8 cellular contexts compared by ENCODE assay signal in the genomic region with DNA sequence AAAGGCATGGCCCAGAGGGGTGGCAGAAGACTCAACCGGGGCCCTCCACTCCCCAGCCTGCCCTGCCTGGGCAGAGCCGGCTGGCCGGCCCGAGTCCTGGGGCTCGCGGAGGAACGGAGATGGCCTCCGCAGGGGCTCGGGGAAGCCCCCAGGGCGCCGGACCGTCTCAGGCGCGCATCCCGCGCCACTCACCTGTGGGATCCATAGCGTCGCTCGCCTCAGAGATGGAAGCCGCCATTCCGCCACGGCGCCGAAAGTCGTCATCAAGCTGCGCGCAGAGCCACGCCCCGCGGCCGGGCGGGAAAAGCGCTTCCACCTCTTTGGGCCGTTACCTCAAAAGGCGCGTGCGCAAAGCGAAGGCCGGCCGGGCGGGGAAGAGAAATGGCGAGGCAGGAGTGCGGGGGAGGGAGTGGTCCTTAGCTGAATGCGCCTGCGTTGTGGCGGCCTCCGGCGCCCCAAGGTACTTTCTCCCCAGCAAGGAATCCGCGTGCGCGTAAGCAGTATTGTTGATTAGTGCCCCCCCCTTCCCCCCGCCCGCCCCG. TPM values are rescaled to one million over a fixed set of nuclear protein-coding genes. Genes with fewer than 3 reads are reported as not detected.
DNase-seq lines count a peak whose midpoint lies in the region; ATAC-seq, FAIRE-seq and TF ChIP-seq lines count a peak whose summit lies in the region.

A gene with protein sequence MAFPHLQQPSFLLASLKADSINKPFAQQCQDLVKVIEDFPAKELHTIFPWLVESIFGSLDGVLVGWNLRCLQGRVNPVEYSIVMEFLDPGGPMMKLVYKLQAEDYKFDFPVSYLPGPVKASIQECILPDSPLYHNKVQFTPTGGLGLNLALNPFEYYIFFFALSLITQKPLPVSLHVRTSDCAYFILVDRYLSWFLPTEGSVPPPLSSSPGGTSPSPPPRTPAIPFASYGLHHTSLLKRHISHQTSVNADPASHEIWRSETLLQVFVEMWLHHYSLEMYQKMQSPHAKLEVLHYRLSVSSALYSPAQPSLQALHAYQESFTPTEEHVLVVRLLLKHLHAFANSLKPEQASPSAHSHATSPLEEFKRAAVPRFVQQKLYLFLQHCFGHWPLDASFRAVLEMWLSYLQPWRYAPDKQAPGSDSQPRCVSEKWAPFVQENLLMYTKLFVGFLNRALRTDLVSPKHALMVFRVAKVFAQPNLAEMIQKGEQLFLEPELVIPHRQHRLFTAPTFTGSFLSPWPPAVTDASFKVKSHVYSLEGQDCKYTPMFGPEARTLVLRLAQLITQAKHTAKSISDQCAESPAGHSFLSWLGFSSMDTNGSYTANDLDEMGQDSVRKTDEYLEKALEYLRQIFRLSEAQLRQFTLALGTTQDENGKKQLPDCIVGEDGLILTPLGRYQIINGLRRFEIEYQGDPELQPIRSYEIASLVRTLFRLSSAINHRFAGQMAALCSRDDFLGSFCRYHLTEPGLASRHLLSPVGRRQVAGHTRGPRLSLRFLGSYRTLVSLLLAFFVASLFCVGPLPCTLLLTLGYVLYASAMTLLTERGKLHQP (minus strand): TSS at position 265 of the 542 bp plus-strand sequence. CDS start 5,010 bp downstream, outside the sequence.

- peaks cover 12% of the 10 kb centered on the region for H3K4me1 ChIP-seq in keratinocyte (ENCODE audit: control insufficient read depth, extremely low read depth, insufficient read depth, low read length)

- H3K79me2 ChIP-seq in keratinocyte (ENCODE audit: control insufficient read depth, insufficient read depth, low read length) = peaks cover 76% of the 10 kb centered on the region

- dilution Hi-C loops in keratinocyte (cut with MboI; ENCODE audit: extremely low pct_ligation_motif_present, low sequenced_read_pairs) = no loop called here

- FAIRE-seq in keratinocyte (lab: Jason Lieb, UNC) = no peak

- no peaks in the 10 kb centered on the region for H3K27me3 ChIP-seq in keratinocyte (ENCODE audit: control insufficient read depth, extremely low read depth, insufficient read depth, low read length)

- H3K4me2 ChIP-seq in keratinocyte (ENCODE audit: control insufficient read depth, extremely low read depth, insufficient read depth, low read depth, low read length) = peak within 1 kb of the TSS; percentile 93

- H3K36me3 ChIP-seq in keratinocyte (ENCODE audit: control insufficient read depth in 2 of 2, extremely low read depth in 1 of 2, insufficient read depth in 2 of 2, low read length in 2 of 2) = peaks cover 1 to 12% of the 10 kb centered on the region in 2 experiments

- no peaks in the 10 kb centered on the region for H4K20me1 ChIP-seq in keratinocyte (ENCODE audit: control insufficient read depth, extremely low read depth, insufficient read depth, low read length)

- peak within 1 kb of the TSS; percentile 92 for H2AFZ ChIP-seq in keratinocyte (ENCODE audit: control insufficient read depth, low read length)

- ATAC-seq in GM19035 (IDR thresholded peaks at IDR 0.05; ENCODE audit: unreplicated experiment) (peak; percentile 58), HG03378 (IDR thresholded peaks at IDR 0.05; ENCODE audit: unreplicated experiment) (peak; percentile 62)

- H3K9me1 ChIP-seq in keratinocyte (ENCODE audit: control insufficient read depth, extremely low read depth, insufficient read depth, low read length) = peaks cover 4% of the 10 kb centered on the region

- no peaks in the 10 kb centered on the region for H3K9me3 ChIP-seq in keratinocyte (ENCODE audit: control insufficient read depth, low read depth, low read length)

- peak; percentile 67 for DNase-seq in AG09309 (ENCODE audit: low read depth)
- DNase-seq in NCI-H460 (ENCODE audit: extremely low read depth, low read depth) = peak; percentile 97
- DNase-seq in activated CD4-positive, CD25-positive, alpha-beta regulatory T cell treated with anti-CD3 and anti-CD28 coated beads, Interleukin-2, amount 50 U/mL, for 72 hours = peak; percentile 98
- DNase-seq in cerebellar nuclear complex (lab: John Stamatoyannopoulos, UW) = peak; percentile 20 to 82
- DNase-seq in keratinocyte (ENCODE audit: low read depth, low spot score) = peak; percentile 58
- peak; percentile 95 to 97 for DNase-seq in stimulated activated CD4-positive, alpha-beta T cell treated with anti-CD3 and anti-CD28 coated beads, Interleukin-15, amount 100 ng/mL, for 1 hour (ENCODE audit: low read depth in 1 of 2, low spot score in 1 of 2)

- TF ChIP-seq CTCF in AG09309 (IDR thresholded peaks at IDR 0.05; ENCODE audit: control insufficient read depth, insufficient read depth, low read depth, low read length, missing control alignments) (no peak), keratinocyte (optimal IDR thresholded peaks at IDR 0.05 in 1 of 3, IDR thresholded peaks at IDR 0.05 in 1 of 3, conservative IDR thresholded peaks at IDR 0.05 in 1 of 3; ENCODE audit: extremely low read depth in 1 of 3, insufficient read depth in 2 of 3, low read length in 3 of 3) (no peak)

- H3K4me3 ChIP-seq in AG09309 (ENCODE audit: control insufficient read depth, low read depth, low read length) (peak within 1 kb of the TSS; percentile 99), keratinocyte (ENCODE audit: control insufficient read depth in 2 of 3, extremely low read depth in 1 of 3, insufficient read depth in 2 of 3, low read depth in 1 of 3, low read length in 3 of 3) (peak within 1 kb of the TSS; percentile 88 to 99 (median 90))

- peak within 1 kb of the TSS; percentile 92 for H3K9ac ChIP-seq in keratinocyte (ENCODE audit: control insufficient read depth, extremely low read depth, insufficient read depth, low read length)

- peak within 1 kb of the TSS; percentile 86 for H3K27ac ChIP-seq in keratinocyte (ENCODE audit: control insufficient read depth, insufficient read depth, low read length)

RNA-seq across cellular contexts. Expression of the gene that starts here (rescaled TPM):
- 35.2 and 36.6 TPM in 2 replicates for total RNA-seq in NCI-H460 (2014; rRNA removed; shearing (Covaris generic))
- 114 and 145 TPM in 2 replicates for polyA plus RNA-seq in NCI-H460 (2014; cell fraction: nucleus; rRNA removed)
- 19.0 to 44.9 TPM (median 23.8 TPM) in 3 replicates for polyA plus RNA-seq in keratinocyte
- 15.0 TPM for polyA plus RNA-seq in keratinocyte (2011; ENCODE audit: low read depth)
- 20.7 and 26.4 TPM in 2 replicates for polyA plus RNA-seq in keratinocyte (2011; cell fraction: cytosol; rRNA removed)
- polyA plus RNA-seq in keratinocyte (2011; cell fraction: nucleus; rRNA removed) = 58.7 and 74.5 TPM in 2 replicates
- polyA plus RNA-seq in keratinocyte (2012; ENCODE audit: low replicate concordance) = 23.1 and 41.5 TPM in 2 replicates
- 19.8 to 111 TPM (median 30.7 TPM) in 3 replicates for polyA minus RNA-seq in keratinocyte
- 46.6 TPM for polyA minus RNA-seq in keratinocyte (2011; cell fraction: cytosol; rRNA and poly(A)+ RNA removed)
- polyA minus RNA-seq in keratinocyte (2011; cell fraction: nucleus; rRNA and poly(A)+ RNA removed) = 42.9 and 47.2 TPM in 2 replicates

Comparison
In these comparisons a context has a peak if more than half of its experiments do, and no peak if none do; other contexts are left out.
1. Peak in every context shown above with its lines: DNase-seq, ATAC-seq, H3K4me3 ChIP-seq and H3K27ac ChIP-seq.